8 cellular contexts compared by ENCODE assay signal in genomic region chr12:39442895-39443703, GRCh38. TPM values are rescaled to one million over a fixed set of nuclear protein-coding genes. Genes with fewer than 3 reads are reported as not detected.
DNase-seq lines count a peak whose midpoint lies in the region.

KIF21A (minus strand) TSS chr12:39443120; CDS start chr12:39442970, 150 bp downstream.

- no peaks in the 10 kb centered on the region for H3K9me3 Mint-ChIP-seq in activated naive CD4-positive, alpha-beta T cell treated with anti-CD3 and anti-CD28 coated beads for 36 hours

- H3K9ac ChIP-seq in ES-I3 (ENCODE audit: low read depth, low read length), result peak within 1 kb of the TSS; percentile 78

- no peaks in the 10 kb centered on the region for H3K36me3 Mint-ChIP-seq in activated naive CD4-positive, alpha-beta T cell treated with anti-CD3 and anti-CD28 coated beads for 36 hours (ENCODE audit: low read depth)

- H3K4me1 ChIP-seq in ES-I3 (ENCODE audit: insufficient read depth, low read length), result peaks cover 8% of the 10 kb centered on the region; the same call in 1 of the 2 replicates
- no peaks in the 10 kb centered on the region for H3K4me1 ChIP-seq in SJCRH30

- H3K27me3 Mint-ChIP-seq in activated naive CD4-positive, alpha-beta T cell treated with anti-CD3 and anti-CD28 coated beads for 36 hours (ENCODE audit: low read depth), result no peaks in the 10 kb centered on the region

- DNase-seq in H4 (ENCODE audit: low spot score) (peak; percentile 88), LoVo (ENCODE audit: low spot score) (peak; percentile 96), SJCRH30 (peak; percentile 55 to 64), germinal center (ENCODE audit: low spot score) (peak; percentile 64), nucleus accumbens (lab: John Stamatoyannopoulos, UW) (peak; percentile 32 to 98 (median 86)), superior temporal gyrus (ENCODE audit: extremely low spot score) (peak; percentile 88)
- peak; percentile 86 for DNase-seq in activated naive CD4-positive, alpha-beta T cell treated with anti-CD3 and anti-CD28 coated beads for 36 hours

- no peak within 1 kb of the TSS for H3K27ac ChIP-seq in SJCRH30

- intact Hi-C loops in activated naive CD4-positive, alpha-beta T cell treated with anti-CD3 and anti-CD28 coated beads for 36 hours (cut with micrococcal nuclease), result loop anchor here (1.0 to 2.0 kb wide), 8 partner anchors 24 to 1126 kb away; partner anchors contain the start of genes ALG10B and SLC2A13

- peaks cover 2% of the 10 kb centered on the region; the same call in 1 of the 2 replicates for H3K27me3 ChIP-seq in SJCRH30

- H3K36me3 ChIP-seq in ES-I3 (ENCODE audit: insufficient read depth, low read length) (no peaks in the 10 kb centered on the region), SJCRH30 (no peaks in the 10 kb centered on the region)

- H3K27ac Mint-ChIP-seq in activated naive CD4-positive, alpha-beta T cell treated with anti-CD3 and anti-CD28 coated beads for 36 hours, result peak within 1 kb of the TSS; percentile 85

- CTCF ChIA-PET in activated naive CD4-positive, alpha-beta T cell treated with anti-CD3 and anti-CD28 coated beads for 36 hours (lab: Charles Lee), result interaction anchor here (0.5 to 1.7 kb wide), 5 partner anchors 10 to 177 kb away, joined by 3 to 5 read pairs (median 4); partner anchors contain the start of gene ABCD2

- H3K4me3 Mint-ChIP-seq in activated naive CD4-positive, alpha-beta T cell treated with anti-CD3 and anti-CD28 coated beads for 36 hours, result peak within 1 kb of the TSS; percentile 85

- H3K4me1 Mint-ChIP-seq in activated naive CD4-positive, alpha-beta T cell treated with anti-CD3 and anti-CD28 coated beads for 36 hours (ENCODE audit: low read depth), result peaks cover 14% of the 10 kb centered on the region

- H3K9me3 ChIP-seq in ES-I3 (ENCODE audit: control insufficient read depth, insufficient read depth, low read length) (no peaks in the 10 kb centered on the region), SJCRH30 (replicated peaks) (no peaks in the 10 kb centered on the region)

- peak within 1 kb of the TSS; percentile 54 for H3K4me3 ChIP-seq in SJCRH30

RNA-seq across cellular contexts. Expression of gene KIF21A, which starts in this region (rescaled TPM):
- total RNA-seq in H4 (2014; rRNA removed; shearing (Covaris generic)), result 13.9 and 18.4 TPM in 2 replicates
- total RNA-seq in SJCRH30 (2014; rRNA removed; shearing (Covaris generic)), result 0.18 and 0.28 TPM in 2 replicates
- total RNA-seq in activated naive CD4-positive, alpha-beta T cell treated with anti-CD3 and anti-CD28 coated beads for 36 hours, result 10 to 100 TPM; 21.4 to 22.0 TPM

Comparison
In these comparisons a context has a peak if more than half of its experiments do, and no peak if none do; other contexts are left out.
1. RNA of gene KIF21A (total RNA-seq): 21.4 to 22.0 TPM in activated naive CD4-positive, alpha-beta T cell treated with anti-CD3 and anti-CD28 coated beads for 36 hours and 13.9 to 18.4 TPM in H4; 0.18 to 0.28 TPM in SJCRH30; every median in the first group is over 10 times any median in the second.
2. Peak in DNase-seq and H3K4me3 ChIP-seq in SJCRH30; RNA of the gene not detected or under 1 TPM.
3. Peak in every context shown above with its lines, with median percentiles within 50 percentile points of each other: DNase-seq.